ENCODE assay signal across 33 cellular contexts in the genomic region with DNA sequence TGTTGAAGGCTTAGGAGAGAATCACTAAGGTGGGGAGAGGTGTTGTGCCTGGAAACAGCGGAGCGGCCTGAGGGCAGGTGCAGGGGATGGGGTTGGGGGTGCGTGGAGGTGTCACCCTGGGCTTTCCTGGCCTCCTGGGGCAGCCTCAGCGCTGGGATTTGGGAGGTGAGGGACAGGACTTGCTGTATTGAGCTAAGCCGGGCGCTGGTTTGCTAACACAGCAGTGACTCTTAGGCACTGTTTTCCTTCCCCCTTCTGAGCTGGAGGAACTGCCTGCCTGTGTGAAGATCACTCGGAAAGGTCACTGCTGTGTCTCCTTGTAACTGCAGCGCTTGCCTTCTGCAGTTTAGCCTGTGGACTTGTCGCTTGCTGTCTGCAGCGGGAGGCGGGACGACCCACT. TPM values are rescaled to one million over a fixed set of nuclear protein-coding genes. Genes with fewer than 3 reads are reported as not detected.
"Had no signal": no experiment of that assay in that cellular context is flagged by ENCODE, and none has a peak within 500 bp of the region (broad histone marks: within the 10 kb centered on the region; RNA-seq: fewer than 3 reads in every experiment).

No MANE protein-coding gene starts in this region.

- H3K9ac ChIP-seq: KMS-11 had no signal

- H3K9me3 ChIP-seq: ascending aorta, body of pancreas, Peyer's patch had no signal

- H3K4me3 ChIP-seq: ascending aorta, body of pancreas, breast epithelium, Peyer's patch had no signal

- H3K4me1 Mint-ChIP-seq: activated naive CD4-positive, alpha-beta T cell treated with anti-CD3 and anti-CD28 coated beads, Interleukin-2, amount 50 U/mL, for 24 hours; activated T-helper 17 cell treated with anti-CD3 and anti-CD28 coated beads, Interleukin-2, amount 50 U/mL, for 72 hours; T-cell had no signal

- H3K27ac Mint-ChIP-seq: activated CD4-positive, alpha-beta T cell treated with anti-CD3 and anti-CD28 coated beads, Interleukin-2, amount 10 ng/mL, durations not matched to agents 24 days and 14 days; activated CD8-positive, alpha-beta T cell treated with anti-CD3 and anti-CD28 coated beads for 36 hours; activated naive CD4-positive, alpha-beta T cell treated with anti-CD3 and anti-CD28 coated beads, Interleukin-2, amount 50 U/mL, for 24 hours; activated naive CD8-positive, alpha-beta T cell treated with anti-CD3 and anti-CD28 coated beads, Interleukin-2, amount 10 ng/mL, durations not matched to agents 7 days and 5 days; activated T-cell treated with anti-CD3 and anti-CD28 coated beads, Interleukin-2, amount 50 U/mL, for 72 hours; activated T-helper 17 cell treated with anti-CD3 and anti-CD28 coated beads, Interleukin-2, amount 50 U/mL, for 72 hours; T-cell had no signal

- H3K27me3 ChIP-seq: ascending aorta, body of pancreas, breast epithelium, Peyer's patch had no signal

- H3K4me3 Mint-ChIP-seq: activated CD4-positive, alpha-beta T cell treated with anti-CD3 and anti-CD28 coated beads, Interleukin-2, amount 10 ng/mL, durations not matched to agents 24 days and 14 days; activated CD8-positive, alpha-beta T cell treated with anti-CD3 and anti-CD28 coated beads for 36 hours; activated naive CD4-positive, alpha-beta T cell treated with anti-CD3 and anti-CD28 coated beads, Interleukin-2, amount 50 U/mL, for 24 hours; activated naive CD8-positive, alpha-beta T cell treated with anti-CD3 and anti-CD28 coated beads, Interleukin-2, amount 10 ng/mL, durations not matched to agents 7 days and 5 days; activated T-cell treated with anti-CD3 and anti-CD28 coated beads, Interleukin-2, amount 50 U/mL, for 72 hours; activated T-helper 17 cell treated with anti-CD3 and anti-CD28 coated beads, Interleukin-2, amount 50 U/mL, for 72 hours; T-cell had no signal

- H3K9me3 Mint-ChIP-seq: activated CD4-positive, alpha-beta T cell treated with anti-CD3 and anti-CD28 coated beads, Interleukin-2, amount 10 ng/mL, durations not matched to agents 24 days and 14 days; activated CD8-positive, alpha-beta T cell treated with anti-CD3 and anti-CD28 coated beads for 36 hours; activated naive CD4-positive, alpha-beta T cell treated with anti-CD3 and anti-CD28 coated beads, Interleukin-2, amount 50 U/mL, for 24 hours; activated naive CD8-positive, alpha-beta T cell treated with anti-CD3 and anti-CD28 coated beads, Interleukin-2, amount 10 ng/mL, durations not matched to agents 7 days and 5 days; activated T-cell treated with anti-CD3 and anti-CD28 coated beads, Interleukin-2, amount 50 U/mL, for 72 hours; activated T-helper 17 cell treated with anti-CD3 and anti-CD28 coated beads, Interleukin-2, amount 50 U/mL, for 72 hours; T-cell had no signal

- DNase-seq: activated CD4-positive, alpha-beta T cell treated with anti-CD3 and anti-CD28 coated beads, Interleukin-2, amount 10 ng/mL, durations not matched to agents 24 days and 14 days; activated CD4-positive, alpha-beta T cell treated with anti-CD3 and anti-CD28 coated beads, Interleukin-2, amount 50 U/mL, for 4 hours; activated CD8-positive, alpha-beta T cell treated with anti-CD3 and anti-CD28 coated beads for 36 hours; activated gamma-delta T cell; activated naive CD4-positive, alpha-beta T cell treated with Interleukin-2 at 50 U/mL for 16 hours; activated naive CD8-positive, alpha-beta T cell treated with anti-CD3 and anti-CD28 coated beads, Interleukin-2, amount 10 ng/mL, durations not matched to agents 7 days and 5 days; activated T-cell treated with anti-CD3 and anti-CD28 coated beads, Interleukin-2, amount 50 U/mL, for 1 hour; activated T-cell treated with anti-CD3 and anti-CD28 coated beads, Interleukin-2, amount 50 U/mL, for 72 hours; amygdala; body of pancreas; central memory CD4-positive, alpha-beta T cell; NCI-H1092 treated with DMSO at 0.1 percent for 48 hours; NCI-H1417; NCI-H146; NCI-H187; NCI-H2029 treated with DMSO at 0.1 percent for 48 hours; NCI-H2107; NCI-H2171; NCI-H510A; NCI-H526; NCI-H748 treated with DMSO at 0.1 percent for 48 hours; NK-92 treated with Interleukin-12 subunit alpha and Interleukin-12 subunit beta, amount 100 ng/mL, for 24 hours; PC-3; Peyer's patch; RPMI8226; SIG-M5; T-cell; T-helper 2 cell had no signal

- H3K27ac ChIP-seq: ascending aorta, body of pancreas, breast epithelium, KMS-11, Peyer's patch had no signal

- H3K36me3 Mint-ChIP-seq: activated naive CD4-positive, alpha-beta T cell treated with anti-CD3 and anti-CD28 coated beads, Interleukin-2, amount 50 U/mL, for 24 hours; T-cell had no signal

- H3K36me3 ChIP-seq: breast epithelium, Peyer's patch had no signal

- H3K27me3 Mint-ChIP-seq: activated CD4-positive, alpha-beta T cell treated with anti-CD3 and anti-CD28 coated beads, Interleukin-2, amount 10 ng/mL, durations not matched to agents 24 days and 14 days; activated CD8-positive, alpha-beta T cell treated with anti-CD3 and anti-CD28 coated beads for 36 hours; activated naive CD4-positive, alpha-beta T cell treated with anti-CD3 and anti-CD28 coated beads, Interleukin-2, amount 50 U/mL, for 24 hours; activated naive CD8-positive, alpha-beta T cell treated with anti-CD3 and anti-CD28 coated beads, Interleukin-2, amount 10 ng/mL, durations not matched to agents 7 days and 5 days; activated T-helper 17 cell treated with anti-CD3 and anti-CD28 coated beads, Interleukin-2, amount 50 U/mL, for 72 hours; T-cell had no signal

- H3K4me1 ChIP-seq: ascending aorta, body of pancreas, breast epithelium, Peyer's patch had no signal

- H3K4me2 ChIP-seq: KMS-11 had no signal

RNA-seq across cellular contexts. Expression of a gene that starts 21.2 kb away (rescaled TPM):
- total RNA-seq: ascending aorta, body of pancreas had no signal
